In genomic region chr5:1431896-1432295, GRCh38 we compare ENCODE assay signal across 21 cellular contexts. TPM values are rescaled to one million over a fixed set of nuclear protein-coding genes. Genes with fewer than 3 reads are reported as not detected.
DNase-seq lines count a peak whose midpoint lies in the region; ATAC-seq, FAIRE-seq and TF ChIP-seq lines count a peak whose summit lies in the region.
"Had no signal": no experiment of that assay in that cellular context is flagged by ENCODE, and none has a peak within 500 bp of the region (broad histone marks: within the 10 kb centered on the region; RNA-seq: fewer than 3 reads in every experiment).

No MANE protein-coding gene starts in this region.

- H3K36me3 Mint-ChIP-seq in activated T-cell treated with anti-CD3 and anti-CD28 coated beads, Interleukin-2, amount 50 U/mL, for 24 hours (ENCODE audit: low read depth) = peaks cover 1% of the 10 kb centered on the region
- peaks cover 10 to 14% of the 10 kb centered on the region in 2 donors for H3K36me3 Mint-ChIP-seq in activated T-cell treated with anti-CD3 and anti-CD28 coated beads, Interleukin-2, amount 50 U/mL, for 72 hours (ENCODE audit: insufficient read depth in 2 of 2)

- H3K27me3 ChIP-seq in Peyer's patch (no peaks in the 10 kb centered on the region), osteoblast (ENCODE audit: insufficient read depth, low read length) (no peaks in the 10 kb centered on the region), sigmoid colon (no peaks in the 10 kb centered on the region)

- H3K36me3 ChIP-seq in Peyer's patch (no peaks in the 10 kb centered on the region), osteoblast (ENCODE audit: insufficient read depth, low read length) (no peaks in the 10 kb centered on the region), sigmoid colon (no peaks in the 10 kb centered on the region)

- no peak for ATAC-seq in activated T-cell treated with anti-CD3 and anti-CD28 coated beads, Interleukin-2, amount 50 U/mL, for 72 hours (replicated peaks in 1 of 2)
- no peak for ATAC-seq in GM18909 (IDR thresholded peaks at IDR 0.05; ENCODE audit: poor library complexity, unreplicated experiment)
- ATAC-seq: HCT116 had no signal

- TF ChIP-seq CTCF in Peyer's patch (IDR thresholded peaks at IDR 0.05) = no peak
- no peak for TF ChIP-seq CTCF in osteoblast (IDR thresholded peaks at IDR 0.05; ENCODE audit: extremely low read depth, low read depth, low read length)
- TF ChIP-seq CTCF in sigmoid colon (IDR thresholded peaks at IDR 0.05) = no peak

- H3K27ac Mint-ChIP-seq in activated T-cell treated with anti-CD3 and anti-CD28 coated beads, Interleukin-2, amount 50 U/mL, for 24 hours = no peak overlapping the region
- H3K27ac Mint-ChIP-seq in activated T-cell treated with anti-CD3 and anti-CD28 coated beads, Interleukin-2, amount 50 U/mL, for 72 hours = no peak overlapping the region
- H3K27ac Mint-ChIP-seq: B cell; CD4-positive, alpha-beta T cell had no signal

- intact Hi-C loops in sigmoid colon (cut with DNase I) = no loop called here

- H3K79me2 ChIP-seq in osteoblast (ENCODE audit: insufficient read depth, low read length) = no peaks in the 10 kb centered on the region

- no peak overlapping the region for H3K4me3 Mint-ChIP-seq in activated T-cell treated with anti-CD3 and anti-CD28 coated beads, Interleukin-2, amount 50 U/mL, for 24 hours
- no peak overlapping the region for H3K4me3 Mint-ChIP-seq in activated T-cell treated with anti-CD3 and anti-CD28 coated beads, Interleukin-2, amount 50 U/mL, for 72 hours
- H3K4me3 Mint-ChIP-seq: B cell; CD4-positive, alpha-beta T cell had no signal

- H3K9me3 ChIP-seq in Peyer's patch (peaks cover 0 to 21% (median 7%) of the 10 kb centered on the region in 4 donors), osteoblast (ENCODE audit: low read depth, low read length) (peaks cover 14% of the 10 kb centered on the region), sigmoid colon (peaks cover 10 to 21% (median 14%) of the 10 kb centered on the region in 4 donors)

- H3K27ac ChIP-seq in Peyer's patch (no peak overlapping the region), osteoblast (ENCODE audit: low read depth, low read length) (no peak overlapping the region), sigmoid colon (no peak overlapping the region)

- H2AFZ ChIP-seq in osteoblast (ENCODE audit: low read length) = no peak overlapping the region

- no peaks in the 10 kb centered on the region for H3K4me1 ChIP-seq in Peyer's patch
- H3K4me1 ChIP-seq in osteoblast (ENCODE audit: insufficient read depth, low read length) = no peaks in the 10 kb centered on the region
- H3K4me1 ChIP-seq in sigmoid colon = no peaks in the 10 kb centered on the region

- peaks cover 28% of the 10 kb centered on the region for H3K9me3 Mint-ChIP-seq in activated T-cell treated with anti-CD3 and anti-CD28 coated beads, Interleukin-2, amount 50 U/mL, for 24 hours
- peaks cover 13 to 23% of the 10 kb centered on the region in 2 donors for H3K9me3 Mint-ChIP-seq in activated T-cell treated with anti-CD3 and anti-CD28 coated beads, Interleukin-2, amount 50 U/mL, for 72 hours

- no peaks in the 10 kb centered on the region for H4K20me1 ChIP-seq in osteoblast (ENCODE audit: insufficient read depth, low read length)

- TF ChIP-seq POLR2A in GM12892 (IDR thresholded peaks at IDR 0.05; ENCODE audit: low read depth, low read length) (no peak), Peyer's patch (IDR thresholded peaks at IDR 0.05) (no peak), sigmoid colon (IDR thresholded peaks at IDR 0.05) (no peak)

- DNase-seq in activated T-cell treated with anti-CD3 and anti-CD28 coated beads, Interleukin-2, amount 50 U/mL, for 24 hours = peak; percentile 15
- DNase-seq in activated T-cell treated with anti-CD3 and anti-CD28 coated beads, Interleukin-2, amount 50 U/mL, for 72 hours = no peak
- DNase-seq in GM12892 (ENCODE audit: insufficient read length) = peak; percentile 0
- peak in 2 of 3 donors; percentile 10 to 21 for DNase-seq in Peyer's patch
- peak; percentile 62 for DNase-seq in osteoblast (ENCODE audit: insufficient read length, low spot score, missing footprints)
- DNase-seq in sigmoid colon = no peak
- DNase-seq in stimulated activated CD4-positive, alpha-beta T cell treated with anti-CD3 and anti-CD28 coated beads, Interleukin-2, amount 100 ng/mL, for 48 hours = no peak
- DNase-seq: C1 segment of cervical spinal cord, Calu3, DMS79 had no signal

- no peak for TF ChIP-seq EP300 in sigmoid colon (IDR thresholded peaks at IDR 0.05)

- H3K4me2 ChIP-seq in osteoblast (ENCODE audit: insufficient read depth, low read length) = no peak overlapping the region

- H3K4me1 Mint-ChIP-seq in activated T-cell treated with anti-CD3 and anti-CD28 coated beads, Interleukin-2, amount 50 U/mL, for 24 hours (ENCODE audit: low read depth) = no peaks in the 10 kb centered on the region
- no peaks in the 10 kb centered on the region for H3K4me1 Mint-ChIP-seq in activated T-cell treated with anti-CD3 and anti-CD28 coated beads, Interleukin-2, amount 50 U/mL, for 72 hours (ENCODE audit: low read depth)
- H3K4me1 Mint-ChIP-seq: B cell had no signal

- no peak overlapping the region for H3K4me3 ChIP-seq in Peyer's patch
- no peak overlapping the region for H3K4me3 ChIP-seq in osteoblast (ENCODE audit: insufficient read depth, low read length)
- no peak overlapping the region for H3K4me3 ChIP-seq in sigmoid colon

- no peak for FAIRE-seq in GM12892 (lab: Jason Lieb, UNC)
- FAIRE-seq: A204.1, GM12891, GM19239, H1, HepG2, HTR-8/SVneo had no signal

- peaks cover 8% of the 10 kb centered on the region for H3K27me3 Mint-ChIP-seq in activated T-cell treated with anti-CD3 and anti-CD28 coated beads, Interleukin-2, amount 50 U/mL, for 24 hours
- H3K27me3 Mint-ChIP-seq in activated T-cell treated with anti-CD3 and anti-CD28 coated beads, Interleukin-2, amount 50 U/mL, for 72 hours (ENCODE audit: low read depth) = peaks cover under 1% of the 10 kb centered on the region
- H3K27me3 Mint-ChIP-seq: CD4-positive, alpha-beta T cell had no signal

- 85% methylated on average over 8 of the region's 8 CpGs for WGBS in sigmoid colon, 2 donors

RNA-seq across cellular contexts. Expression of gene SLC6A3, which starts 13.3 kb away (rescaled TPM):
- not detected for total RNA-seq in activated T-cell treated with anti-CD3 and anti-CD28 coated beads, Interleukin-2, amount 50 U/mL, for 72 hours
- polyA plus RNA-seq in GM12892 (2012; ENCODE audit: missing spikeins) = not detected
- under 1 TPM in 2 of 4 donors, not detected in 2; 0.40 to 0.70 TPM for total RNA-seq in Peyer's patch
- not detected in 2 replicates for total RNA-seq in osteoblast
- not detected for total RNA-seq in sigmoid colon
- polyA plus RNA-seq in sigmoid colon = under 1 TPM in 1 of 3 donors, not detected in 2; 0.06 TPM
- total RNA-seq: Calu3, G401, HepG2 had no signal

Comparison
In these comparisons a context has a peak if more than half of its experiments do, and no peak if none do; other contexts are left out.
1. DNase-seq: peak in activated T-cell treated with anti-CD3 and anti-CD28 coated beads, Interleukin-2, amount 50 U/mL, for 24 hours (single experiment), GM12892 (single experiment), Peyer's patch (2 of 3) and osteoblast (single experiment); none in activated T-cell treated with anti-CD3 and anti-CD28 coated beads, Interleukin-2, amount 50 U/mL, for 72 hours (0 of 2), sigmoid colon (single experiment) and stimulated activated CD4-positive, alpha-beta T cell treated with anti-CD3 and anti-CD28 coated beads, Interleukin-2, amount 100 ng/mL, for 48 hours (0 of 2).